In the genomic region with DNA sequence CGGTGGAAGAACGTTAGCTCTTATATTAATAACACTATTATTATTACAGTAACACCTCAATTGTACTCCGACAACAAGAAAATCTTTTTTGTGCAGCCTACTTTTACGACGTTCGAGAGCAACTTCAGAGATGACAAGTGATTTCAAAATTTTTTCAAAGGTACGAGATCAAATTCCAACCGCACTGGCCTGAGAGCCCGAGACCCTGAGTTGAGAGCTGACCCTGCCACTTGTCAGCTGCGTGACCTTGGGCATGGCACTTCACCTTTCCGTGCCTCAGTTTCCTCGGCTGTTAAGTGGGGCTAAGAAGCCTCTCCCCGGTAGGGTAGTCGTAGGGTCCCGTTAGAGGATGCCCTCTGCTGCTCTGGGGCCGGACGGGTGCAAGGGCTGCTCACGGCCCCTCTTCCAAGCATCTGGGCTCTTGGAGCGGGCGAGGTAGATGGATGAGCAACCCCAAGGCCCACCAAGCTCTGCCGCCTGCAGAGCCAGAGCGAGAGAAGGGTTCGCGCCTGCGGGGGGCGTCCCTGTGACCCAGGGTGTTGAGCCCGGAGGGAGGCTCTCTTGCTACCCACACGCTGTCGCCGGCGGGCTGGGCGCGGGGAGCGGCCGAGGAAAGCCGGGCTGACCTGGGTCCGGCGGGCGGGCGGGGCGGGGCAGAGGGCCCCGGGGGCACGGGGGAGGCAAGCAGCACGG, we compare ENCODE assay signal across 8 cellular contexts. TPM values are rescaled to one million over a fixed set of nuclear protein-coding genes. Genes with fewer than 3 reads are reported as not detected.
DNase-seq lines count a peak whose midpoint lies in the region; ATAC-seq, FAIRE-seq and TF ChIP-seq lines count a peak whose summit lies in the region.

No MANE protein-coding gene starts in this region.

- no peaks in the 10 kb centered on the region for H3K9me3 ChIP-seq in CD8-positive, alpha-beta T cell (ENCODE audit: low read length)

- ATAC-seq in CD8-positive, alpha-beta T cell, result peak; percentile 32
- peak; percentile 39 for ATAC-seq in GM19324 (IDR thresholded peaks at IDR 0.05; ENCODE audit: low FRiP score, unreplicated experiment)
- ATAC-seq in left ventricle myocardium superior, result peak; percentile 19
- peak; percentile 12 for ATAC-seq in sciatic nerve

- no peak for FAIRE-seq in GM12892 (lab: Jason Lieb, UNC)

- intact Hi-C loops in CD8-positive, alpha-beta T cell (cut with DNase I, micrococcal nuclease), result loop anchor here (2.0 to 5.0 kb wide), 5 partner anchors 139 to 542 kb away; partner anchors contain the start of genes AAR2 (in 1 of the 2), MANBAL (in 1 of the 2) and RBL1 (in 1 of the 2)
- intact Hi-C loops in activated T-helper 1 cell treated with anti-CD3 and anti-CD28 coated beads, Interleukin-12 subunit alpha, Interleukin-12 subunit beta, Interleukin-2, Interleukin-4 antibody, amounts not matched to agents 30 ng/mL and 10 ng/mL and 1 ng/mL, durations not matched to agents 14 hours and 24 hours and 36 hours (cut with micrococcal nuclease), result loop anchor here (5.0 kb wide), 2 partner anchors 278 to 508 kb away; partner anchors contain the start of gene AAR2
- intact Hi-C loops in left ventricle myocardium superior (cut with micrococcal nuclease) (no loop called here), sciatic nerve (cut with DNase I) (no loop called here)

- no peaks in the 10 kb centered on the region for H3K27me3 Mint-ChIP-seq in CD8-positive, alpha-beta T cell (ENCODE audit: low read depth)
- peaks cover 6% of the 10 kb centered on the region for H3K27me3 Mint-ChIP-seq in activated T-helper 1 cell treated with anti-CD3 and anti-CD28 coated beads, Interleukin-12 subunit alpha, Interleukin-12 subunit beta, Interleukin-2, Interleukin-4 antibody, amounts not matched to agents 30 ng/mL and 10 ng/mL and 1 ng/mL, durations not matched to agents 14 hours and 24 hours and 36 hours (ENCODE audit: insufficient read depth)

- peak overlapping the region; percentile 40 for H3K27ac ChIP-seq in CD8-positive, alpha-beta T cell (ENCODE audit: low read depth, low read length)

- peaks cover 31% of the 10 kb centered on the region for H3K4me1 Mint-ChIP-seq in CD8-positive, alpha-beta T cell (ENCODE audit: low read depth)
- peaks cover 27% of the 10 kb centered on the region for H3K4me1 Mint-ChIP-seq in activated T-helper 1 cell treated with anti-CD3 and anti-CD28 coated beads, Interleukin-12 subunit alpha, Interleukin-12 subunit beta, Interleukin-2, Interleukin-4 antibody, amounts not matched to agents 30 ng/mL and 10 ng/mL and 1 ng/mL, durations not matched to agents 14 hours and 24 hours and 36 hours (ENCODE audit: low read depth)

- H3K27ac Mint-ChIP-seq in CD8-positive, alpha-beta T cell, result no peak overlapping the region
- peak overlapping the region; percentile 72 for H3K27ac Mint-ChIP-seq in activated T-helper 1 cell treated with anti-CD3 and anti-CD28 coated beads, Interleukin-12 subunit alpha, Interleukin-12 subunit beta, Interleukin-2, Interleukin-4 antibody, amounts not matched to agents 30 ng/mL and 10 ng/mL and 1 ng/mL, durations not matched to agents 14 hours and 24 hours and 36 hours

- no peak for TF ChIP-seq POLR2A in GM12892 (IDR thresholded peaks at IDR 0.05; ENCODE audit: low read depth, low read length)

- CTCF ChIA-PET in CD8-positive, alpha-beta T cell (lab: Charles Lee), result interaction anchor here (1.0 to 3.4 kb wide), 8 partner anchors 9 to 153 kb away, joined by 3 to 13 read pairs (median 4); partner anchors contain the start of gene RAB5IF

- H3K36me3 Mint-ChIP-seq in CD8-positive, alpha-beta T cell, result no peaks in the 10 kb centered on the region
- H3K36me3 Mint-ChIP-seq in activated T-helper 1 cell treated with anti-CD3 and anti-CD28 coated beads, Interleukin-12 subunit alpha, Interleukin-12 subunit beta, Interleukin-2, Interleukin-4 antibody, amounts not matched to agents 30 ng/mL and 10 ng/mL and 1 ng/mL, durations not matched to agents 14 hours and 24 hours and 36 hours (ENCODE audit: low read depth), result peaks cover 2% of the 10 kb centered on the region

- H3K4me3 Mint-ChIP-seq in CD8-positive, alpha-beta T cell, result peak overlapping the region; percentile 88
- H3K4me3 Mint-ChIP-seq in activated T-helper 1 cell treated with anti-CD3 and anti-CD28 coated beads, Interleukin-12 subunit alpha, Interleukin-12 subunit beta, Interleukin-2, Interleukin-4 antibody, amounts not matched to agents 30 ng/mL and 10 ng/mL and 1 ng/mL, durations not matched to agents 14 hours and 24 hours and 36 hours, result peak overlapping the region; percentile 91

- no peaks in the 10 kb centered on the region for H3K9me3 Mint-ChIP-seq in CD8-positive, alpha-beta T cell
- H3K9me3 Mint-ChIP-seq in activated T-helper 1 cell treated with anti-CD3 and anti-CD28 coated beads, Interleukin-12 subunit alpha, Interleukin-12 subunit beta, Interleukin-2, Interleukin-4 antibody, amounts not matched to agents 30 ng/mL and 10 ng/mL and 1 ng/mL, durations not matched to agents 14 hours and 24 hours and 36 hours, result no peaks in the 10 kb centered on the region

- peak overlapping the region; percentile 87 for H3K4me3 ChIP-seq in CD8-positive, alpha-beta T cell (ENCODE audit: low read depth, low read length)

- H3K27me3 ChIP-seq in CD8-positive, alpha-beta T cell (ENCODE audit: insufficient read depth, low read length), result no peaks in the 10 kb centered on the region

- DNase-seq in CD8-positive, alpha-beta T cell, result no peak
- DNase-seq in HPDE6-E6E7 (ENCODE audit: extremely low spot score) (peak; percentile 37), left ventricle myocardium superior (peak; percentile 56), sciatic nerve (ENCODE audit: low spot score) (peak; percentile 66), GM12892 (ENCODE audit: insufficient read length) (no peak), NCI-H2196 (lab: John Stamatoyannopoulos, UW; ENCODE audit: unreplicated experiment) (no peak)
- DNase-seq in activated T-helper 1 cell treated with anti-CD3 and anti-CD28 coated beads, Interleukin-12 subunit alpha, Interleukin-12 subunit beta, Interleukin-2, Interleukin-4 antibody, amounts not matched to agents 30 ng/mL and 10 ng/mL and 1 ng/mL, durations not matched to agents 14 hours and 24 hours and 36 hours (ENCODE audit: low spot score), result no peak

- TF ChIP-seq CTCF in CD8-positive, alpha-beta T cell (IDR thresholded peaks at IDR 0.05), result no peak

- POLR2A ChIA-PET in CD8-positive, alpha-beta T cell (lab: Charles Lee), result interaction anchor here (0.6 to 1.8 kb wide), 4 partner anchors 11 to 172 kb away, joined by 3 to 5 read pairs (median 4); partner anchors contain the start of genes RAB5IF and TGIF2

- H3K4me1 ChIP-seq in CD8-positive, alpha-beta T cell (ENCODE audit: insufficient read depth, low read length), result peaks cover 7% of the 10 kb centered on the region

- no peaks in the 10 kb centered on the region for H3K36me3 ChIP-seq in CD8-positive, alpha-beta T cell (ENCODE audit: insufficient read depth, low read length)

RNA-seq across cellular contexts. Expression of gene NDRG3, which starts 0.5 kb away (rescaled TPM):
- total RNA-seq in CD8-positive, alpha-beta T cell, result 10 to 100 TPM; 12.9 to 15.1 TPM
- total RNA-seq in activated T-helper 1 cell treated with anti-CD3 and anti-CD28 coated beads, Interleukin-12 subunit alpha, Interleukin-12 subunit beta, Interleukin-2, Interleukin-4 antibody, amounts not matched to agents 30 ng/mL and 10 ng/mL and 1 ng/mL, durations not matched to agents 14 hours and 24 hours and 36 hours, result 21.3 and 21.9 TPM in 2 replicates
- total RNA-seq in left ventricle myocardium superior, result 35.7 TPM
- total RNA-seq in sciatic nerve, result 30.7 TPM
- polyA plus RNA-seq in GM12892 (2012; ENCODE audit: missing spikeins), result 20.0 TPM

RNA-seq across cellular contexts. Expression of gene DSN1, which starts 28.2 kb away (rescaled TPM):
- total RNA-seq in CD8-positive, alpha-beta T cell, result 10 to 100 TPM; 12.2 to 13.1 TPM
- 23.2 and 29.0 TPM in 2 replicates for total RNA-seq in activated T-helper 1 cell treated with anti-CD3 and anti-CD28 coated beads, Interleukin-12 subunit alpha, Interleukin-12 subunit beta, Interleukin-2, Interleukin-4 antibody, amounts not matched to agents 30 ng/mL and 10 ng/mL and 1 ng/mL, durations not matched to agents 14 hours and 24 hours and 36 hours
- total RNA-seq in left ventricle myocardium superior (4.5 TPM), sciatic nerve (7.2 TPM)
- polyA plus RNA-seq in GM12892 (2012; ENCODE audit: missing spikeins), result 20.4 TPM

Comparison
In these comparisons a context has a peak if more than half of its experiments do, and no peak if none do; other contexts are left out.
1. DNase-seq: peak in HPDE6-E6E7 (single experiment), left ventricle myocardium superior (single experiment) and sciatic nerve (single experiment); none in CD8-positive, alpha-beta T cell (0 of 7), activated T-helper 1 cell treated with anti-CD3 and anti-CD28 coated beads, Interleukin-12 subunit alpha, Interleukin-12 subunit beta, Interleukin-2, Interleukin-4 antibody, amounts not matched to agents 30 ng/mL and 10 ng/mL and 1 ng/mL, durations not matched to agents 14 hours and 24 hours and 36 hours (single experiment), GM12892 (single experiment) and NCI-H2196 (single experiment).
2. intact Hi-C loops: an anchor here in CD8-positive, alpha-beta T cell (2.0 to 5.0 kb wide) and activated T-helper 1 cell treated with anti-CD3 and anti-CD28 coated beads, Interleukin-12 subunit alpha, Interleukin-12 subunit beta, Interleukin-2, Interleukin-4 antibody, amounts not matched to agents 30 ng/mL and 10 ng/mL and 1 ng/mL, durations not matched to agents 14 hours and 24 hours and 36 hours (5.0 kb wide); none called in left ventricle myocardium superior and sciatic nerve.
3. Peak in every context shown above with its lines, with median percentiles within 50 percentile points of each other: ATAC-seq.